In the genomic region with DNA sequence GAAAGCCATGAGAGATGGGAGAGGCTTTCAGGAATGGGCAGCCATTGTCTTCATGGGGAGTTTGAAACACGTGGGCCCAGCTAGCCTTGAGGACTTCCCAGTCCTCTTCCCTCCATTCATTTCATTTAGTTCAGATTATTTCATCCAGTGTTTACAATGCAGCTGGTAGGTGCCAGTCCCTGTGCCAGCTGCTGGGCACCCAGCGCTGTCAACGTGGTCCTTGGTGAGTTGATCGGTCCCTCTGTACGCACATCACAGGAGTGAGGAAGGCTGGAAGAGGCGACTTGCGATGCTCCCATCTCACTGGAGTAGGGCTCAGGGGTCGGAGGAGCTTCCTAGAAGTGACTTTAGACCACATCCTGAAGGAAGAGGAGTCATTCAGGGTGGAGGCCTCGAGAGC, we compare ENCODE assay signal across 10 cellular contexts.
DNase-seq lines count a peak whose midpoint lies in the region; ATAC-seq and TF ChIP-seq lines count a peak whose summit lies in the region.
"Had no signal": no experiment of that assay in that cellular context is flagged by ENCODE, and none has a peak within 500 bp of the region (broad histone marks: within the 10 kb centered on the region; RNA-seq: fewer than 3 reads in every experiment).

No MANE protein-coding gene starts in this region.

- H3K4me3 ChIP-seq in ascending aorta (no peak overlapping the region), muscle layer of duodenum (ENCODE audit: low read depth in 1 of 2, low read length in 2 of 2) (no peak overlapping the region), thyroid gland (replicated peaks in 1 of 3) (no peak overlapping the region)

- peak overlapping the region; percentile 71 to 83 for H3K27ac ChIP-seq in ascending aorta
- peak overlapping the region; percentile 86 for H3K27ac ChIP-seq in muscle layer of duodenum (ENCODE audit: low read length)
- H3K27ac ChIP-seq in thyroid gland: peak overlapping the region; percentile 20 to 56 (median 30)

- no peaks in the 10 kb centered on the region for H3K9me3 Mint-ChIP-seq in activated CD8-positive, alpha-beta memory T cell treated with anti-CD3 and anti-CD28 coated beads, Interleukin-2, amount 10 ng/mL, durations not matched to agents 7 days and 5 days (ENCODE audit: low read depth)
- H3K9me3 Mint-ChIP-seq: endodermal cell had no signal

- no peak for DNase-seq in activated CD8-positive, alpha-beta memory T cell treated with anti-CD3 and anti-CD28 coated beads, Interleukin-2, amount 10 ng/mL, durations not matched to agents 7 days and 5 days
- no peak for DNase-seq in activated CD8-positive, alpha-beta memory T cell treated with anti-CD3 and anti-CD28 coated beads, Interleukin-2, amount 50 U/mL, for 4 hours
- DNase-seq in ascending aorta (ENCODE audit: low spot score in 2 of 2) (no peak), thyroid gland (no peak), NOMO-1 (lab: John Stamatoyannopoulos, UW; ENCODE audit: unreplicated experiment in 2 of 2) (no peak), NCI-H128 (lab: John Stamatoyannopoulos, UW; ENCODE audit: unreplicated experiment) (no peak)
- DNase-seq: DMS 273 treated with DMSO at 0.1 percent for 48 hours, endodermal cell had no signal

- WGBS in thyroid gland, 2 donors: 90 to 92% methylated on average over 9 of the region's 9 CpGs

- peaks cover 0 to 25% of the 10 kb centered on the region in 2 donors for H3K4me1 ChIP-seq in ascending aorta
- H3K4me1 ChIP-seq in muscle layer of duodenum (ENCODE audit: control insufficient read depth in 1 of 2, insufficient read depth in 2 of 2, low read length in 2 of 2): peaks cover 18 to 19% of the 10 kb centered on the region in 2 donors
- H3K4me1 ChIP-seq in thyroid gland: peaks cover 0 to 14% of the 10 kb centered on the region in 2 donors

- no peak overlapping the region for H3K4me3 Mint-ChIP-seq in activated CD8-positive, alpha-beta memory T cell treated with anti-CD3 and anti-CD28 coated beads, Interleukin-2, amount 10 ng/mL, durations not matched to agents 7 days and 5 days
- H3K4me3 Mint-ChIP-seq: endodermal cell had no signal

- H3K9me3 ChIP-seq in ascending aorta (no peaks in the 10 kb centered on the region), muscle layer of duodenum (ENCODE audit: control insufficient read depth in 1 of 2, low read length in 2 of 2) (no peaks in the 10 kb centered on the region), thyroid gland (no peaks in the 10 kb centered on the region)

- intact Hi-C loops in ascending aorta (cut with DNase I): no loop called here
- intact Hi-C loops in thyroid gland (cut with DNase I): no loop called here

- TF ChIP-seq CTCF in ascending aorta (IDR thresholded peaks at IDR 0.05): no peak
- TF ChIP-seq CTCF in thyroid gland (IDR thresholded peaks at IDR 0.05): no peak

- ATAC-seq in activated CD8-positive, alpha-beta memory T cell treated with anti-CD3 and anti-CD28 coated beads, Interleukin-2, amount 10 ng/mL, durations not matched to agents 7 days and 5 days: no peak
- no peak for ATAC-seq in HG02623 (IDR thresholded peaks at IDR 0.05; ENCODE audit: unreplicated experiment)

- no peak for TF ChIP-seq POLR2A in thyroid gland (IDR thresholded peaks at IDR 0.05)

- peaks cover 60% of the 10 kb centered on the region for H3K36me3 Mint-ChIP-seq in activated CD8-positive, alpha-beta memory T cell treated with anti-CD3 and anti-CD28 coated beads, Interleukin-2, amount 10 ng/mL, durations not matched to agents 7 days and 5 days

- H3K27me3 Mint-ChIP-seq in activated CD8-positive, alpha-beta memory T cell treated with anti-CD3 and anti-CD28 coated beads, Interleukin-2, amount 10 ng/mL, durations not matched to agents 7 days and 5 days: no peaks in the 10 kb centered on the region

- peak overlapping the region; percentile 4 for H3K27ac Mint-ChIP-seq in activated CD8-positive, alpha-beta memory T cell treated with anti-CD3 and anti-CD28 coated beads, Interleukin-2, amount 10 ng/mL, durations not matched to agents 7 days and 5 days

- H3K36me3 ChIP-seq in ascending aorta (peaks cover 15 to 31% of the 10 kb centered on the region in 2 donors), muscle layer of duodenum (ENCODE audit: control insufficient read depth in 1 of 2, insufficient read depth in 2 of 2, low read length in 2 of 2) (peaks cover 0 to 4% of the 10 kb centered on the region in 2 donors), thyroid gland (peaks cover 0 to 4% of the 10 kb centered on the region in 2 donors)

- CTCF ChIA-PET in activated CD8-positive, alpha-beta memory T cell treated with anti-CD3 and anti-CD28 coated beads, Interleukin-2, amount 10 ng/mL, durations not matched to agents 7 days and 5 days (lab: Charles Lee): no interaction called here

- H3K4me1 Mint-ChIP-seq in activated CD8-positive, alpha-beta memory T cell treated with anti-CD3 and anti-CD28 coated beads, Interleukin-2, amount 10 ng/mL, durations not matched to agents 7 days and 5 days: peaks cover 61% of the 10 kb centered on the region
- H3K4me1 Mint-ChIP-seq: endodermal cell had no signal

- H3K27me3 ChIP-seq in ascending aorta (no peaks in the 10 kb centered on the region), muscle layer of duodenum (ENCODE audit: low read depth, low read length) (no peaks in the 10 kb centered on the region), thyroid gland (no peaks in the 10 kb centered on the region)

Comparison
In these comparisons a context has a peak if more than half of its experiments do, and no peak if none do; other contexts are left out.
1. H3K27ac ChIP-seq: peak in every context shown above with its lines; median percentile 86 in muscle layer of duodenum; 77 in ascending aorta; 30 in thyroid gland.